In genomic region chr13:112249644-112250610, GRCh38 we compare ENCODE assay signal across 10 cellular contexts.
"Had no signal": no experiment of that assay in that cellular context is flagged by ENCODE, and none has a peak within 500 bp of the region (broad histone marks: within the 10 kb centered on the region; RNA-seq: fewer than 3 reads in every experiment).

No MANE protein-coding gene starts in this region.

- H3K27ac ChIP-seq: thyroid gland had no signal

- DNase-seq: activated CD4-positive, alpha-beta memory T cell treated with anti-CD3 and anti-CD28 coated beads for 36 hours; activated naive CD4-positive, alpha-beta T cell treated with anti-CD3 and anti-CD28 coated beads, Interleukin-2, amount 10 ng/mL, durations not matched to agents 7 days and 5 days; central memory CD4-positive, alpha-beta T cell; immature natural killer cell; left cardiac atrium; mammary epithelial cell; natural killer cell; stimulated activated CD4-positive, alpha-beta T cell treated with anti-CD3 and anti-CD28 coated beads, Interleukin-4, amount 100 ng/mL, for 4 hours; T-helper 9 cell; thyroid gland had no signal

- H3K9me3 ChIP-seq: thyroid gland had no signal

- H3K4me3 ChIP-seq: thyroid gland had no signal

- H3K4me1 ChIP-seq: thyroid gland had no signal

- H3K36me3 ChIP-seq: thyroid gland had no signal

- ATAC-seq: left cardiac atrium, natural killer cell had no signal

- H3K27me3 ChIP-seq: thyroid gland had no signal
